In genomic region chr3:61169621-61170251, GRCh38 we compare ENCODE assay signal across 25 cellular contexts.
"Had no signal": no experiment of that assay in that cellular context is flagged by ENCODE, and none has a peak within 500 bp of the region (broad histone marks: within the 10 kb centered on the region; RNA-seq: fewer than 3 reads in every experiment).

No MANE protein-coding gene starts in this region.

- H3K4me1 ChIP-seq: left lung, right atrium auricular region, stomach, testis, thyroid gland, transverse colon, upper lobe of left lung, vagina had no signal

- H3K9me3 ChIP-seq: mucosa of descending colon, ovary, testis, thyroid gland, transverse colon, upper lobe of left lung, vagina had no signal

- H3K36me3 ChIP-seq: left lung, ovary, right atrium auricular region, thyroid gland, transverse colon, upper lobe of left lung, vagina had no signal

- H3K27me3 ChIP-seq: left lung, ovary, right atrium auricular region, stomach, testis, thyroid gland, transverse colon, upper lobe of left lung, vagina had no signal

- H3K27ac ChIP-seq: left lung, ovary, right atrium auricular region, skin epidermis, stomach, testis, thyroid gland, transverse colon, upper lobe of left lung, vagina had no signal

- ATAC-seq: left cardiac atrium; left lung; mucosa of descending colon; naive thymus-derived CD4-positive, alpha-beta T cell; natural killer cell treated with Interleukin-12 subunit alpha and Interleukin-12 subunit beta and Interleukin-15 and Interleukin-18, amount 100 ng/mL, for 72 hours; sciatic nerve; stimulated activated naive B cell treated with anti-CD40 and anti-IgM and Interleukin-4, amounts not matched to agents 10 μg/mL and 1 μg/mL and 100 μg/mL, for 72 hours; stimulated activated naive CD8-positive, alpha-beta T cell treated with anti-CD3 and anti-CD28 coated beads, Interleukin-15, Interleukin-2, amounts not matched to agents 100 U/mL and 50 U/mL, for 24 hours had no signal

- DNase-seq: hippocampal formation; kidney glomerular epithelial cell; left cardiac atrium; left lung; midbrain; mucosa of descending colon; naive thymus-derived CD4-positive, alpha-beta T cell; ovary; stimulated activated CD4-positive, alpha-beta T cell treated with anti-CD3 and anti-CD28 coated beads, Interleukin-12 subunit alpha, Interleukin-12 subunit beta, amount 100 ng/mL, for 4 hours; stimulated activated CD4-positive, alpha-beta T cell treated with anti-CD3 and anti-CD28 coated beads, Interleukin-15, amount 100 ng/mL, for 24 hours; stimulated activated CD4-positive, alpha-beta T cell treated with anti-CD3 and anti-CD28 coated beads, Interleukin-2, amount 100 ng/mL, for 24 hours; stimulated activated CD4-positive, alpha-beta T cell treated with anti-CD3 and anti-CD28 coated beads, Interleukin-4, amount 100 ng/mL, for 1 hour; stimulated activated naive B cell treated with anti-CD40 and anti-IgM and Interleukin-4, amounts not matched to agents 10 μg/mL and 1 μg/mL and 100 μg/mL, for 72 hours; stimulated activated naive CD8-positive, alpha-beta T cell treated with anti-CD3 and anti-CD28 coated beads, Interleukin-15, Interleukin-2, amounts not matched to agents 100 U/mL and 50 U/mL, for 24 hours; stomach; testis; thyroid gland; transverse colon; upper lobe of left lung had no signal

- H3K4me3 ChIP-seq: left lung, lung, mucosa of descending colon, ovary, right atrium auricular region, skin epidermis, stomach, testis, thyroid gland, transverse colon, upper lobe of left lung, vagina had no signal
